ENCODE assay signal across 8 cellular contexts in the genomic region with DNA sequence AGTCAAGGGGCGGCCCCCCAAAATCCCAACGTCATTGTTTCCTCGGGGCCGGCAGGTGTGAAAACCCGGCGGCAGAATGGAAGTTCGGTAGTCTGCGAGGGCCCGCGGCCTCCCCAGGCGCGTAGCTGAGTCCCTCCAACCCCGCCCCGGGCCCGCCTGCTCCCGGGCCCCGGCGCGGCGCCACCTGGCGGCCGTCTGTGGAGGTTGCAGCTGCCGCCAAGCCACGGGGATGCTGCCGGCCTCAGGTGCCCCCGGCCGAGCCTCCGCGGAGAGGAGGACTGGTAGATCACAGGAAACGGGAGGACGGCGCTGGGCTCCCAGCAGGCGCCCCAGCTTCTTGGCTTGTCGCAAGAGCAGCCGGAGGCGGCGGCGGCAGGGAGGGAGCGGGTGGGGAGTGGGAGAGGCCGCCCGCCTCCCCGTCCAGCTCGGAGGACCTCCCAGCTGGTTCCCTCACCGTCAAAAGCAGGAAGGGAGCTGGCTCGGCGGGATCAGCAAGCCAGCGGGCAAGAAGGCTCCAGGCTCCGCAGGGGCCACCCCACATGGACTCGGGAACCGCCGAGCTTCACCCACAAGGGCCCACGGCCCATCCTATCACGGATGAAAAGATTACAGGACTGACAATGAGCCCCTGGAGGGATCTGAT.
DNase-seq lines count a peak whose midpoint lies in the region; ATAC-seq and TF ChIP-seq lines count a peak whose summit lies in the region.
"Not testable (repeated sequence)": the region's sequence is repeated elsewhere in the genome, so short reads cannot be mapped to it uniquely, and the experiment has no call there.

No MANE protein-coding gene starts in this region.

- not testable (repeated sequence) for H3K4me1 ChIP-seq in gastroesophageal sphincter

- not testable (repeated sequence) for TF ChIP-seq POLR2A in gastroesophageal sphincter (IDR thresholded peaks at IDR 0.05)

- not testable (repeated sequence) for TF ChIP-seq CTCF in HL-60 (IDR thresholded peaks at IDR 0.05; ENCODE audit: insufficient read depth, low read length); omental fat pad (IDR thresholded peaks at IDR 0.05)
- peak; percentile 41 to 76 (median 64) for TF ChIP-seq CTCF in gastroesophageal sphincter (IDR thresholded peaks at IDR 0.05)

- not testable (repeated sequence) for H3K27me3 ChIP-seq in HL-60 (ENCODE audit: insufficient read depth, poor library complexity, severe bottlenecking); gastroesophageal sphincter

- DNase-seq in EL (peak; percentile 56), HL-60 (ENCODE audit: low read depth in 1 of 2, low spot score in 1 of 2) (peak; percentile 28 to 69), T follicular helper cell (ENCODE audit: low read depth) (peak; percentile 25), omental fat pad (ENCODE audit: low spot score) (peak; percentile 23)
- peak; percentile 80 for DNase-seq in activated naive CD4-positive, alpha-beta T cell treated with Interleukin-2 at 50 U/mL for 16 hours
- peak; percentile 81 for DNase-seq in stimulated activated naive CD8-positive, alpha-beta T cell treated with anti-CD3 and anti-CD28 coated beads, Interleukin-15, Interleukin-2, amounts not matched to agents 100 U/mL and 50 U/mL, for 24 hours

- not testable (repeated sequence) for H3K4me3 ChIP-seq in HL-60 (replicated peaks; ENCODE audit: insufficient read depth, low read length)
- H3K4me3 ChIP-seq in gastroesophageal sphincter: peak overlapping the region; percentile 38 to 42

- H3K36me3 ChIP-seq in gastroesophageal sphincter: not testable (repeated sequence)

- H3K9me3 ChIP-seq in gastroesophageal sphincter: not testable (repeated sequence)

- WGBS in gastroesophageal sphincter (ENCODE audit: low coverage in 1 of 2), 2 donors: no CpG with 5 or more reads among the region's 53 CpGs

- H3K27ac ChIP-seq in HL-60 (replicated peaks): not testable (repeated sequence)
- peak overlapping the region; percentile 17 to 63 (median 48) for H3K27ac ChIP-seq in gastroesophageal sphincter

- not testable (repeated sequence) for TF ChIP-seq EP300 in gastroesophageal sphincter (IDR thresholded peaks at IDR 0.05)

- ATAC-seq in GM21737 (IDR thresholded peaks at IDR 0.05; ENCODE audit: unreplicated experiment) (peak; percentile 92), gastroesophageal sphincter (peak; percentile 93), omental fat pad (ENCODE audit: low FRiP score) (peak; percentile 87)
- peak; percentile 90 for ATAC-seq in stimulated activated naive CD8-positive, alpha-beta T cell treated with anti-CD3 and anti-CD28 coated beads, Interleukin-15, Interleukin-2, amounts not matched to agents 100 U/mL and 50 U/mL, for 24 hours

Comparison
In these comparisons a context has a peak if more than half of its experiments do, and no peak if none do; other contexts are left out.
1. DNase-seq: peak in every context shown above with its lines; median percentile 81 in stimulated activated naive CD8-positive, alpha-beta T cell treated with anti-CD3 and anti-CD28 coated beads, Interleukin-15, Interleukin-2, amounts not matched to agents 100 U/mL and 50 U/mL, for 24 hours; 80 in activated naive CD4-positive, alpha-beta T cell treated with Interleukin-2 at 50 U/mL for 16 hours; 56 in EL; 48 in HL-60; 25 in T follicular helper cell; 23 in omental fat pad.